Comparison of ENCODE assay signal across 6 cellular contexts in the genomic region with DNA sequence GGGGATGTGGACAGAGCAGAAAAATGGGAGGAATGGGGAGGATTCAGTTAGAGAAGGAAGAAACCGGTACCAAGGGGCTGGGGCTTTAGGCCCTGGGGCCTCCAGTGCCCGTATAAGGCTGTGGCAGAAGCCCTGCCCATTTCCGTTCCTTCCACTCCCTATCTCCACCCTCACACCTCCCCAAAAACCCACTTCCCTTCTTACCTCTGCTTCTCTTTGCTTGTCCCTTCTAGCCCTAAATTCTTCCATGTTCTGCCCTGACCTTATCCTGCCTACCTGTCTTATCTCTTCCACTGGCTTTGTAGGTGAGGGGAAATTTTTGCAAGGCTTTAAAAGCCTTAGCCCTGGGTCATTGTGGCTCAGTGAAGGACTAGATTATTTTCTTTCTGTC. TPM values are rescaled to one million over a fixed set of nuclear protein-coding genes. Genes with fewer than 3 reads are reported as not detected.
DNase-seq lines count a peak whose midpoint lies in the region; ATAC-seq and TF ChIP-seq lines count a peak whose summit lies in the region.

No MANE protein-coding gene starts in this region.

- H2AFZ ChIP-seq in mammary epithelial cell (ENCODE audit: low read depth, low read length): no peak overlapping the region

- no peak for TF ChIP-seq CTCF in mammary epithelial cell (conservative IDR thresholded peaks at IDR 0.05 in 1 of 2, IDR thresholded peaks at IDR 0.05 in 1 of 2; ENCODE audit: extremely low read depth in 1 of 2, insufficient read depth in 1 of 2, low read depth in 1 of 2, low read length in 2 of 2)

- WGBS in mammary epithelial cell (ENCODE audit: low coverage, missing lambda C conversion rate): 8% methylated on average over 3 of the region's 3 CpGs

- peak overlapping the region; percentile 95 for H3K27ac Mint-ChIP-seq in activated CD4-positive, alpha-beta T cell treated with anti-CD3 and anti-CD28 coated beads, Interleukin-2, amount 10 ng/mL, durations not matched to agents 24 days and 14 days

- H3K9ac ChIP-seq in mammary epithelial cell (ENCODE audit: insufficient read depth, low read length) (peak overlapping the region; percentile 12), stomach smooth muscle (ENCODE audit: low read length in 2 of 2) (peak overlapping the region in 1 of 2 donors; percentile 32)

- dilution Hi-C loops in mammary epithelial cell (cut with HindIII; ENCODE audit: low sequenced_read_pairs): no loop called here

- no peaks in the 10 kb centered on the region for H3K9me3 Mint-ChIP-seq in activated CD4-positive, alpha-beta T cell treated with anti-CD3 and anti-CD28 coated beads, Interleukin-2, amount 10 ng/mL, durations not matched to agents 24 days and 14 days

- intact Hi-C loops in activated CD4-positive, alpha-beta T cell treated with anti-CD3 and anti-CD28 coated beads, Interleukin-2, amount 10 ng/mL, durations not matched to agents 24 days and 14 days (cut with micrococcal nuclease): loop anchor here (2.0 to 10.0 kb wide), 2 partner anchors 75 to 579 kb away; partner anchors contain the start of gene UBE2G1
- intact Hi-C loops in mammary epithelial cell (cut with micrococcal nuclease): no loop called here

- H3K27me3 Mint-ChIP-seq in activated CD4-positive, alpha-beta T cell treated with anti-CD3 and anti-CD28 coated beads, Interleukin-2, amount 10 ng/mL, durations not matched to agents 24 days and 14 days: no peaks in the 10 kb centered on the region

- peak overlapping the region; percentile 54 for H3K27ac ChIP-seq in mammary epithelial cell (ENCODE audit: insufficient read depth, low read depth, low read length)
- H3K27ac ChIP-seq in stomach smooth muscle (ENCODE audit: low read length): peak overlapping the region; percentile 75

- ATAC-seq in GM19467 (IDR thresholded peaks at IDR 0.05; ENCODE audit: unreplicated experiment): no peak

- H3K4me3 ChIP-seq in mammary epithelial cell (replicated peaks in 1 of 3; ENCODE audit: insufficient read depth in 1 of 3, low read depth in 2 of 3, low read length in 3 of 3) (no peak overlapping the region), stomach smooth muscle (ENCODE audit: low read length in 2 of 2) (no peak overlapping the region)

- peak overlapping the region; percentile 45 for H3K4me2 ChIP-seq in mammary epithelial cell (ENCODE audit: insufficient read depth, low read depth, low read length)

- BruUV-seq in mammary epithelial cell (replicated peaks; lab: Mats Ljungman, UMichigan): no TSS peak

- H3K4me1 ChIP-seq in mammary epithelial cell (ENCODE audit: insufficient read depth, low read length) (peaks cover 47% of the 10 kb centered on the region), stomach smooth muscle (ENCODE audit: control insufficient read depth, insufficient read depth, low read length) (peaks cover 54% of the 10 kb centered on the region)

- H3K4me1 Mint-ChIP-seq in activated CD4-positive, alpha-beta T cell treated with anti-CD3 and anti-CD28 coated beads, Interleukin-2, amount 10 ng/mL, durations not matched to agents 24 days and 14 days: peaks cover 52% of the 10 kb centered on the region

- CTCF ChIA-PET in mammary epithelial cell (lab: Charles Lee; ENCODE audit: low non-redundant PET): no interaction called here

- peak overlapping the region; percentile 95 for H3K4me3 Mint-ChIP-seq in activated CD4-positive, alpha-beta T cell treated with anti-CD3 and anti-CD28 coated beads, Interleukin-2, amount 10 ng/mL, durations not matched to agents 24 days and 14 days

- peaks cover 74% of the 10 kb centered on the region for H3K36me3 Mint-ChIP-seq in activated CD4-positive, alpha-beta T cell treated with anti-CD3 and anti-CD28 coated beads, Interleukin-2, amount 10 ng/mL, durations not matched to agents 24 days and 14 days (ENCODE audit: low read depth)

- no peaks in the 10 kb centered on the region for H4K20me1 ChIP-seq in mammary epithelial cell (ENCODE audit: insufficient read depth, low read length)

- H3K9me3 ChIP-seq in mammary epithelial cell (replicated peaks; ENCODE audit: insufficient read depth, low read length) (no peaks in the 10 kb centered on the region), stomach smooth muscle (ENCODE audit: control insufficient read depth in 2 of 2, low read length in 2 of 2) (no peaks in the 10 kb centered on the region)

- no peaks in the 10 kb centered on the region for H3K27me3 ChIP-seq in mammary epithelial cell (ENCODE audit: insufficient read depth, low read length)
- no peaks in the 10 kb centered on the region for H3K27me3 ChIP-seq in stomach smooth muscle (ENCODE audit: control insufficient read depth in 1 of 2, insufficient read depth in 2 of 2, low read length in 2 of 2)

- peaks cover 84% of the 10 kb centered on the region for H3K79me2 ChIP-seq in mammary epithelial cell (ENCODE audit: insufficient read depth, low read length)

- in situ Hi-C loops in mammary epithelial cell (cut with MboI; ENCODE audit: low sequenced_read_pairs in 2 of 2): no loop called here

- DNase-seq in activated CD4-positive, alpha-beta T cell treated with anti-CD3 and anti-CD28 coated beads, Interleukin-2, amount 10 ng/mL, durations not matched to agents 24 days and 14 days: peak; percentile 90
- DNase-seq in activated CD4-positive, alpha-beta T cell treated with anti-CD3 and anti-CD28 coated beads, Interleukin-2, amount 50 U/mL, for 4 hours: no peak
- no peak for DNase-seq in mammary epithelial cell
- no peak for DNase-seq in NCI-H146 treated with DMSO at 0.1 percent for 48 hours (lab: John Stamatoyannopoulos, UW; ENCODE audit: unreplicated experiment)

- H3K36me3 ChIP-seq in mammary epithelial cell (ENCODE audit: insufficient read depth, low read length): peaks cover 20% of the 10 kb centered on the region
- peaks cover 32 to 37% of the 10 kb centered on the region in 2 donors for H3K36me3 ChIP-seq in stomach smooth muscle (ENCODE audit: control insufficient read depth in 2 of 2, insufficient read depth in 2 of 2, low read length in 2 of 2)

RNA-seq across cellular contexts. Expression of gene RNF167, which starts 4.1 kb away (rescaled TPM):
- total RNA-seq in activated CD4-positive, alpha-beta T cell treated with anti-CD3 and anti-CD28 coated beads, Interleukin-2, amount 10 ng/mL, durations not matched to agents 24 days and 14 days: 119 and 125 TPM in 2 replicates
- 100 to 1,000 TPM in 1 of 2 donors, 10 to 100 TPM in 1; 53.0 to 121 TPM for total RNA-seq in mammary epithelial cell
- polyA plus RNA-seq in mammary epithelial cell: 132 TPM
- 180 TPM for polyA minus RNA-seq in mammary epithelial cell

RNA-seq across cellular contexts. Expression of gene PFN1, which starts 4.2 kb away (rescaled TPM):
- total RNA-seq in activated CD4-positive, alpha-beta T cell treated with anti-CD3 and anti-CD28 coated beads, Interleukin-2, amount 10 ng/mL, durations not matched to agents 24 days and 14 days: 1,471 and 1,473 TPM in 2 replicates
- 1,000 to 10,000 TPM in 1 of 2 donors, 100 to 1,000 TPM in 1; 442 to 1,314 TPM for total RNA-seq in mammary epithelial cell
- polyA plus RNA-seq in mammary epithelial cell: 1,540 TPM
- 1,004 TPM for polyA minus RNA-seq in mammary epithelial cell

RNA-seq across cellular contexts. Expression of gene SLC25A11, which starts 4.3 kb away (rescaled TPM):
- 104 and 106 TPM in 2 replicates for total RNA-seq in activated CD4-positive, alpha-beta T cell treated with anti-CD3 and anti-CD28 coated beads, Interleukin-2, amount 10 ng/mL, durations not matched to agents 24 days and 14 days
- 10 to 100 TPM; 35.5 to 46.7 TPM for total RNA-seq in mammary epithelial cell
- 71.3 TPM for polyA plus RNA-seq in mammary epithelial cell
- polyA minus RNA-seq in mammary epithelial cell: 103 TPM

RNA-seq across cellular contexts. Expression of gene ENO3, which starts 6.8 kb away (rescaled TPM):
- total RNA-seq in activated CD4-positive, alpha-beta T cell treated with anti-CD3 and anti-CD28 coated beads, Interleukin-2, amount 10 ng/mL, durations not matched to agents 24 days and 14 days: 45.3 and 51.0 TPM in 2 replicates
- 1 to 10 TPM; 1.8 to 7.8 TPM for total RNA-seq in mammary epithelial cell
- 2.7 TPM for polyA plus RNA-seq in mammary epithelial cell
- polyA minus RNA-seq in mammary epithelial cell: not detected

RNA-seq across cellular contexts. Expression of gene GP1BA, which starts 12.1 kb away (rescaled TPM):
- not detected in 2 replicates for total RNA-seq in activated CD4-positive, alpha-beta T cell treated with anti-CD3 and anti-CD28 coated beads, Interleukin-2, amount 10 ng/mL, durations not matched to agents 24 days and 14 days
- total RNA-seq in mammary epithelial cell: not detected
- not detected for polyA plus RNA-seq in mammary epithelial cell
- not detected for polyA minus RNA-seq in mammary epithelial cell
